In the genomic region with DNA sequence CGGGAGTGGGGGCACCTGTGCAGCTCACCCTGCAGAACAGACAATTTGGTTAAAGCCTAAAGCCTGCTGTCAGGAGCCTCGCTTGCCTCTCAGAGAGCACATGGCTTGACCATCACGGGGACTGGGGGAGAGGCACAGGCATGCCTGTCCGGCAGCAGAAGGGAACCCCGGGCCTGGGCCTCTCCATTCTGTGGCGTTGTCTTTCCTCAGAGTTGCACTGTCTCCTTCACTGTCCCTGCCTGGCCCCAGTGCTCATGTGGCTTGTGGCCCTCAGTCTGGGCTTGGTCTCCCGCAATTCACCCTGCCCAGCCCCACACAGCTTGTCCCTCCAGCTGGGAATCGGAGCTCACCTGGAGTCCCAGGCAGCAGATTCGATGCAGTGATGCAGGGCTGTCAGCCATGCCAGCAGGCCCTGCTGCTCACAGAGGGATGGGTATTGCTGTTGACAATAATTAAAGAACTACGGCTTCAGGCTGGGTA, we compare ENCODE assay signal across 14 cellular contexts.
DNase-seq lines count a peak whose midpoint lies in the region; ATAC-seq, FAIRE-seq and TF ChIP-seq lines count a peak whose summit lies in the region.
"Had no signal": no experiment of that assay in that cellular context is flagged by ENCODE, and none has a peak within 500 bp of the region (broad histone marks: within the 10 kb centered on the region; RNA-seq: fewer than 3 reads in every experiment).

No MANE protein-coding gene starts in this region.

- H3K9me3 Mint-ChIP-seq in activated naive CD8-positive, alpha-beta T cell treated with anti-CD3 and anti-CD28 coated beads, Interleukin-2, amount 10 ng/mL, durations not matched to agents 7 days and 5 days, result peaks cover 2% of the 10 kb centered on the region
- peaks cover 5% of the 10 kb centered on the region for H3K9me3 Mint-ChIP-seq in activated naive CD8-positive, alpha-beta T cell treated with anti-CD3 and anti-CD28 coated beads for 36 hours
- no peaks in the 10 kb centered on the region for H3K9me3 Mint-ChIP-seq in type B pancreatic cell
- H3K9me3 Mint-ChIP-seq: activated naive CD8-positive, alpha-beta T cell treated with anti-CD3 and anti-CD28 coated beads, Interleukin-2, amount 50 U/mL, for 24 hours; effector memory CD8-positive, alpha-beta T cell; GM23338 had no signal

- TF ChIP-seq CTCF in OCI-LY1 (IDR thresholded peaks at IDR 0.05; ENCODE audit: low read length), result no peak
- TF ChIP-seq CTCF in kidney (IDR thresholded peaks at IDR 0.05; ENCODE audit: borderline replicate concordance, extremely low read depth, insufficient read depth), result no peak
- no peak for TF ChIP-seq CTCF in type B pancreatic cell (conservative IDR thresholded peaks at IDR 0.05)

- 0 out of 2 replicates have a peak, but pooled peaks cover 4% of the 10 kb centered on the region for H3K79me2 ChIP-seq in OCI-LY1 (ENCODE audit: insufficient read depth, low read length)

- H3K27me3 ChIP-seq in OCI-LY1 (ENCODE audit: insufficient read depth, low read length) (0 out of 2 replicates have a peak, but pooled peaks cover 7% of the 10 kb centered on the region), small intestine (ENCODE audit: control insufficient read depth in 2 of 2, insufficient read depth in 2 of 2, low read length in 2 of 2) (no peaks in the 10 kb centered on the region)
- H3K27me3 ChIP-seq: SJCRH30, transverse colon had no signal

- H3K27ac ChIP-seq in OCI-LY1 (ENCODE audit: low read depth, low read length, poor library complexity, severe bottlenecking), result peak overlapping the region; percentile 14
- H3K27ac ChIP-seq in kidney (ENCODE audit: low read depth in 2 of 2, low read length in 2 of 2), result no peak overlapping the region
- H3K27ac ChIP-seq in small intestine (ENCODE audit: low read depth in 1 of 2, low read length in 1 of 2), result no peak overlapping the region

- no peak overlapping the region for H2AFZ ChIP-seq in OCI-LY1 (ENCODE audit: low read length)
- H2AFZ ChIP-seq: GM23338 had no signal

- H3K4me3 ChIP-seq in OCI-LY1 (ENCODE audit: low read depth, low read length, poor library complexity, severe bottlenecking) (no peak overlapping the region), kidney (ENCODE audit: low read length in 2 of 2) (no peak overlapping the region), small intestine (ENCODE audit: low read depth in 1 of 2, low read length in 2 of 2) (no peak overlapping the region)
- H3K4me3 ChIP-seq: GM23338, SJCRH30, transverse colon had no signal

- FAIRE-seq in kidney (lab: Jason Lieb, UNC) (no peak), small intestine (lab: Jason Lieb, UNC) (no peak)

- no peaks in the 10 kb centered on the region for H3K9me2 ChIP-seq in OCI-LY1 (ENCODE audit: low read depth, low read length)

- H3K36me3 Mint-ChIP-seq in activated naive CD8-positive, alpha-beta T cell treated with anti-CD3 and anti-CD28 coated beads, Interleukin-2, amount 10 ng/mL, durations not matched to agents 7 days and 5 days, result no peaks in the 10 kb centered on the region
- peaks cover 13% of the 10 kb centered on the region for H3K36me3 Mint-ChIP-seq in activated naive CD8-positive, alpha-beta T cell treated with anti-CD3 and anti-CD28 coated beads for 36 hours
- H3K36me3 Mint-ChIP-seq in type B pancreatic cell, result no peaks in the 10 kb centered on the region
- H3K36me3 Mint-ChIP-seq: naive thymus-derived CD8-positive, alpha-beta T cell had no signal

- H3K27ac Mint-ChIP-seq in activated naive CD8-positive, alpha-beta T cell treated with anti-CD3 and anti-CD28 coated beads, Interleukin-2, amount 10 ng/mL, durations not matched to agents 7 days and 5 days, result no peak overlapping the region
- H3K27ac Mint-ChIP-seq in activated naive CD8-positive, alpha-beta T cell treated with anti-CD3 and anti-CD28 coated beads for 36 hours, result no peak overlapping the region
- H3K27ac Mint-ChIP-seq in type B pancreatic cell, result no peak overlapping the region
- H3K27ac Mint-ChIP-seq: GM23338 had no signal

- no peaks in the 10 kb centered on the region for H3K9me3 ChIP-seq in OCI-LY1 (ENCODE audit: low read length)
- H3K9me3 ChIP-seq in kidney (ENCODE audit: control insufficient read depth in 1 of 2, low read length in 2 of 2), result no peaks in the 10 kb centered on the region
- H3K9me3 ChIP-seq in small intestine (ENCODE audit: control insufficient read depth, low read depth), result no peaks in the 10 kb centered on the region
- H3K9me3 ChIP-seq: SJCRH30, transverse colon had no signal

- H3K4me1 Mint-ChIP-seq in activated naive CD8-positive, alpha-beta T cell treated with anti-CD3 and anti-CD28 coated beads, Interleukin-2, amount 10 ng/mL, durations not matched to agents 7 days and 5 days, result peaks cover 43% of the 10 kb centered on the region
- peaks cover 44% of the 10 kb centered on the region for H3K4me1 Mint-ChIP-seq in activated naive CD8-positive, alpha-beta T cell treated with anti-CD3 and anti-CD28 coated beads for 36 hours
- H3K4me1 Mint-ChIP-seq in type B pancreatic cell (ENCODE audit: unreplicated experiment), result peaks cover 37% of the 10 kb centered on the region

- peaks cover 15% of the 10 kb centered on the region; the same call in 1 of the 2 replicates for H3F3A ChIP-seq in OCI-LY1 (ENCODE audit: insufficient read depth, low read length)

- H3K9ac ChIP-seq in OCI-LY1 (ENCODE audit: low read length) (no peak overlapping the region), kidney (ENCODE audit: low read length in 2 of 2) (no peak overlapping the region)

- peaks cover 39% of the 10 kb centered on the region for H3K4me1 ChIP-seq in OCI-LY1 (ENCODE audit: insufficient read depth, low read length, severe bottlenecking)
- peaks cover 0 to 7% of the 10 kb centered on the region in 2 donors for H3K4me1 ChIP-seq in kidney (ENCODE audit: control insufficient read depth in 1 of 2, insufficient read depth in 1 of 2, low read depth in 1 of 2, low read length in 2 of 2)
- H3K4me1 ChIP-seq in small intestine (ENCODE audit: control insufficient read depth in 2 of 2, insufficient read depth in 1 of 2, low read depth in 1 of 2, low read length in 1 of 2), result peaks cover 5 to 12% of the 10 kb centered on the region in 2 donors

- WGBS in small intestine, 3 donors, result 84 to 86% (median 84%) methylated on average over 10 of the region's 10 CpGs

- no peaks in the 10 kb centered on the region for H4K20me1 ChIP-seq in OCI-LY1 (ENCODE audit: insufficient read depth, low read length)

- ATAC-seq in activated naive CD8-positive, alpha-beta T cell treated with anti-CD3 and anti-CD28 coated beads, Interleukin-2, amount 10 ng/mL, durations not matched to agents 7 days and 5 days (ENCODE audit: low read depth), result no peak
- ATAC-seq in HG03039 (IDR thresholded peaks at IDR 0.05; ENCODE audit: unreplicated experiment), result no peak

- DNase-seq in activated naive CD8-positive, alpha-beta T cell treated with anti-CD3 and anti-CD28 coated beads, Interleukin-2, amount 10 ng/mL, durations not matched to agents 7 days and 5 days, result peak; percentile 31
- DNase-seq in activated naive CD8-positive, alpha-beta T cell treated with anti-CD3 and anti-CD28 coated beads for 36 hours, result no peak
- DNase-seq in kidney (peak; percentile 59), type B pancreatic cell (ENCODE audit: extremely low spot score, unreplicated experiment) (peak; percentile 60), small intestine (no peak), NCI-H2171 treated with DMSO at 0.1 percent for 48 hours (lab: John Stamatoyannopoulos, UW) (no peak)

- no peaks in the 10 kb centered on the region for H3K27me3 Mint-ChIP-seq in activated naive CD8-positive, alpha-beta T cell treated with anti-CD3 and anti-CD28 coated beads, Interleukin-2, amount 10 ng/mL, durations not matched to agents 7 days and 5 days
- no peaks in the 10 kb centered on the region for H3K27me3 Mint-ChIP-seq in activated naive CD8-positive, alpha-beta T cell treated with anti-CD3 and anti-CD28 coated beads for 36 hours
- H3K27me3 Mint-ChIP-seq in type B pancreatic cell, result no peaks in the 10 kb centered on the region
- H3K27me3 Mint-ChIP-seq: activated naive CD8-positive, alpha-beta T cell treated with anti-CD3 and anti-CD28 coated beads, Interleukin-2, amount 50 U/mL, for 24 hours; effector memory CD8-positive, alpha-beta T cell had no signal

- POLR2A ChIA-PET in activated naive CD8-positive, alpha-beta T cell treated with anti-CD3 and anti-CD28 coated beads, Interleukin-2, amount 10 ng/mL, durations not matched to agents 7 days and 5 days (lab: Charles Lee), result interaction anchor here (0.8 to 3.7 kb wide), 7 partner anchors 10 to 164 kb away, joined by 4 to 35 read pairs (median 7); no protein-coding TSS in a partner anchor

- H3K4me3 Mint-ChIP-seq in activated naive CD8-positive, alpha-beta T cell treated with anti-CD3 and anti-CD28 coated beads, Interleukin-2, amount 10 ng/mL, durations not matched to agents 7 days and 5 days, result no peak overlapping the region
- H3K4me3 Mint-ChIP-seq in activated naive CD8-positive, alpha-beta T cell treated with anti-CD3 and anti-CD28 coated beads for 36 hours, result no peak overlapping the region
- no peak overlapping the region for H3K4me3 Mint-ChIP-seq in type B pancreatic cell

- intact Hi-C loops in kidney (cut with DNase I), result loop anchor here (5.0 to 10.0 kb wide), 2 partner anchors 104 to 162 kb away; no protein-coding TSS in a partner anchor

- H3K4me2 ChIP-seq in OCI-LY1 (ENCODE audit: low read length), result no peak overlapping the region
- H3K4me2 ChIP-seq: GM23338 had no signal

- H3K36me3 ChIP-seq in OCI-LY1 (ENCODE audit: insufficient read depth, low read length) (no peaks in the 10 kb centered on the region), kidney (ENCODE audit: control insufficient read depth in 1 of 2, insufficient read depth in 2 of 2, low read length in 2 of 2) (no peaks in the 10 kb centered on the region), small intestine (ENCODE audit: control insufficient read depth in 2 of 2, insufficient read depth in 2 of 2, low read length in 2 of 2) (no peaks in the 10 kb centered on the region)
- H3K36me3 ChIP-seq: SJCRH30, transverse colon had no signal

Comparison
In these comparisons a context has a peak if more than half of its experiments do, and no peak if none do; other contexts are left out.
1. DNase-seq: peak in activated naive CD8-positive, alpha-beta T cell treated with anti-CD3 and anti-CD28 coated beads, Interleukin-2, amount 10 ng/mL, durations not matched to agents 7 days and 5 days (single experiment), kidney (single experiment) and type B pancreatic cell (single experiment); none in activated naive CD8-positive, alpha-beta T cell treated with anti-CD3 and anti-CD28 coated beads for 36 hours (single experiment), small intestine (single experiment) and NCI-H2171 treated with DMSO at 0.1 percent for 48 hours (single experiment).